Comparison of ENCODE assay signal across 10 cellular contexts in genomic region chr12:56377310-56377988, GRCh38. TPM values are rescaled to one million over a fixed set of nuclear protein-coding genes. Genes with fewer than 3 reads are reported as not detected.
A peak's percentile ranks its signal among the peaks of the same experiment; 100 is the strongest.
DNase-seq lines count a peak whose midpoint lies in the region; ATAC-seq and TF ChIP-seq lines count a peak whose summit lies in the region.
"Had no signal": no experiment of that assay in that cellular context is flagged by ENCODE, and none has a peak within 500 bp of the region (broad histone marks: within the 10 kb centered on the region; RNA-seq: fewer than 3 reads in every experiment).

No MANE protein-coding gene starts in this region.

- no peak overlapping the region for H4K91ac ChIP-seq in trophoblast cell (ENCODE audit: low read depth, low read length)

- no peak overlapping the region for H3K23ac ChIP-seq in trophoblast cell (ENCODE audit: low read length)

- TF ChIP-seq CTCF in GM13977 (IDR thresholded peaks at IDR 0.05; ENCODE audit: extremely low read depth, insufficient read depth, missing control alignments), result peak; percentile 8

- no peak overlapping the region for H2AK5ac ChIP-seq in trophoblast cell (ENCODE audit: low read length)

- intact Hi-C loops in dendritic cell treated with granulocyte-macrophage colony-stimulating factor and Interleukin-4, amounts not matched to agents 40 ng/mL and 50 ng/mL, for 4 days (cut with micrococcal nuclease), result no loop called here
- intact Hi-C loops in activated CD4-positive, alpha-beta T cell treated with anti-CD3 and anti-CD28 coated beads, Interleukin-2, amount 10 ng/mL, durations not matched to agents 24 days and 14 days (cut with micrococcal nuclease), result no loop called here

- H4K8ac ChIP-seq in trophoblast cell (ENCODE audit: low read depth, low read length), result no peak overlapping the region

- H3K18ac ChIP-seq in trophoblast cell (ENCODE audit: low read length), result no peak overlapping the region

- H3K14ac ChIP-seq in trophoblast cell (ENCODE audit: low read length), result no peak overlapping the region

- H3K9me3 Mint-ChIP-seq in dendritic cell treated with granulocyte-macrophage colony-stimulating factor and Interleukin-4, amounts not matched to agents 40 ng/mL and 50 ng/mL, for 4 days, result peaks cover 10% of the 10 kb centered on the region
- H3K9me3 Mint-ChIP-seq in activated CD4-positive, alpha-beta T cell treated with anti-CD3 and anti-CD28 coated beads, Interleukin-2, amount 10 ng/mL, durations not matched to agents 24 days and 14 days, result peaks cover 6% of the 10 kb centered on the region
- H3K9me3 Mint-ChIP-seq: natural killer cell treated with Interleukin-12 subunit alpha and Interleukin-12 subunit beta and Interleukin-15 and Interleukin-18, amount 100 ng/mL, for 72 hours had no signal

- no peaks in the 10 kb centered on the region for H3K4me1 ChIP-seq in trophoblast cell (ENCODE audit: control insufficient read depth in 1 of 2, insufficient read depth in 2 of 2, low read length in 2 of 2)
- H3K4me1 ChIP-seq: body of pancreas had no signal

- no peaks in the 10 kb centered on the region for H3K27me3 ChIP-seq in trophoblast cell (ENCODE audit: insufficient read depth, low read length)
- H3K27me3 ChIP-seq: body of pancreas had no signal

- H3K4me3 ChIP-seq in trophoblast cell (ENCODE audit: low read depth, low read length), result no peak overlapping the region
- H3K4me3 ChIP-seq: body of pancreas had no signal

- H2AFZ ChIP-seq in trophoblast cell (ENCODE audit: insufficient read depth, low read length, poor library complexity), result no peak overlapping the region

- H2BK12ac ChIP-seq in trophoblast cell (ENCODE audit: low read length), result no peak overlapping the region

- no peak overlapping the region for H4K12ac ChIP-seq in trophoblast cell (ENCODE audit: low read depth, low read length)

- DNase-seq in GM13977 (ENCODE audit: low spot score), result no peak
- DNase-seq in M059J (ENCODE audit: low read depth), result peak; percentile 63
- DNase-seq in trophoblast cell, result peak; percentile 17 to 64
- DNase-seq in activated CD4-positive, alpha-beta T cell treated with anti-CD3 and anti-CD28 coated beads, Interleukin-2, amount 10 ng/mL, durations not matched to agents 24 days and 14 days, result no peak
- DNase-seq: activated CD4-positive, alpha-beta T cell treated with anti-CD3 and anti-CD28 coated beads, Interleukin-2, amount 50 U/mL, for 4 hours; body of pancreas had no signal

- no peak overlapping the region for H3K27ac ChIP-seq in trophoblast cell (ENCODE audit: low read depth, low read length)
- H3K27ac ChIP-seq: body of pancreas had no signal

- ATAC-seq in GM19035 (IDR thresholded peaks at IDR 0.05; ENCODE audit: unreplicated experiment) (no peak), GM18909 (IDR thresholded peaks at IDR 0.05; ENCODE audit: poor library complexity, unreplicated experiment) (no peak)
- ATAC-seq: body of pancreas; natural killer cell treated with Interleukin-12 subunit alpha and Interleukin-12 subunit beta and Interleukin-15 and Interleukin-18, amount 100 ng/mL, for 72 hours had no signal

- H3K79me1 ChIP-seq in trophoblast cell (ENCODE audit: low read length), result no peaks in the 10 kb centered on the region

- H3K36me3 Mint-ChIP-seq in dendritic cell treated with granulocyte-macrophage colony-stimulating factor and Interleukin-4, amounts not matched to agents 40 ng/mL and 50 ng/mL, for 4 days (ENCODE audit: low read depth), result peaks cover 6% of the 10 kb centered on the region
- no peaks in the 10 kb centered on the region for H3K36me3 Mint-ChIP-seq in activated CD4-positive, alpha-beta T cell treated with anti-CD3 and anti-CD28 coated beads, Interleukin-2, amount 10 ng/mL, durations not matched to agents 24 days and 14 days (ENCODE audit: low read depth)
- H3K36me3 Mint-ChIP-seq: natural killer cell treated with Interleukin-12 subunit alpha and Interleukin-12 subunit beta and Interleukin-15 and Interleukin-18, amount 100 ng/mL, for 72 hours had no signal

- in situ Hi-C loops in GM13977 (cut with MboI; ENCODE audit: low pct_unique_long_range_greater_than_20kb, low sequenced_read_pairs, unreplicated experiment), result no loop called here

- WGBS in trophoblast cell (ENCODE audit: extremely low coverage, insufficient coverage, insufficient read length), result no CpG with 5 or more reads among the region's 4 CpGs

- H3K4me2 ChIP-seq in trophoblast cell (ENCODE audit: low read length), result no peak overlapping the region

- no peak overlapping the region for H2BK5ac ChIP-seq in trophoblast cell (ENCODE audit: low read depth, low read length, poor library complexity)

- no peaks in the 10 kb centered on the region for H3K36me3 ChIP-seq in trophoblast cell (ENCODE audit: control insufficient read depth in 1 of 2, insufficient read depth in 2 of 2, low read length in 2 of 2)

- no peak overlapping the region for H3K9ac ChIP-seq in trophoblast cell (ENCODE audit: low read length)

- peak overlapping the region; percentile 74 for H3K27ac Mint-ChIP-seq in dendritic cell treated with granulocyte-macrophage colony-stimulating factor and Interleukin-4, amounts not matched to agents 40 ng/mL and 50 ng/mL, for 4 days
- H3K27ac Mint-ChIP-seq in activated CD4-positive, alpha-beta T cell treated with anti-CD3 and anti-CD28 coated beads, Interleukin-2, amount 10 ng/mL, durations not matched to agents 24 days and 14 days, result no peak overlapping the region
- H3K27ac Mint-ChIP-seq: natural killer cell treated with Interleukin-12 subunit alpha and Interleukin-12 subunit beta and Interleukin-15 and Interleukin-18, amount 100 ng/mL, for 72 hours had no signal

- no peak overlapping the region for H2BK120ac ChIP-seq in trophoblast cell (ENCODE audit: insufficient read depth, low read length, poor library complexity)

- no peak overlapping the region for H3K4ac ChIP-seq in trophoblast cell (ENCODE audit: low read depth, low read length)

- no peaks in the 10 kb centered on the region for H3K79me2 ChIP-seq in trophoblast cell (ENCODE audit: control insufficient read depth, insufficient read depth, low read length, poor library complexity)

- no peak overlapping the region for H3K4me3 Mint-ChIP-seq in dendritic cell treated with granulocyte-macrophage colony-stimulating factor and Interleukin-4, amounts not matched to agents 40 ng/mL and 50 ng/mL, for 4 days
- H3K4me3 Mint-ChIP-seq in activated CD4-positive, alpha-beta T cell treated with anti-CD3 and anti-CD28 coated beads, Interleukin-2, amount 10 ng/mL, durations not matched to agents 24 days and 14 days, result no peak overlapping the region
- H3K4me3 Mint-ChIP-seq: natural killer cell treated with Interleukin-12 subunit alpha and Interleukin-12 subunit beta and Interleukin-15 and Interleukin-18, amount 100 ng/mL, for 72 hours had no signal

- no peaks in the 10 kb centered on the region for H3K27me3 Mint-ChIP-seq in dendritic cell treated with granulocyte-macrophage colony-stimulating factor and Interleukin-4, amounts not matched to agents 40 ng/mL and 50 ng/mL, for 4 days
- H3K27me3 Mint-ChIP-seq in activated CD4-positive, alpha-beta T cell treated with anti-CD3 and anti-CD28 coated beads, Interleukin-2, amount 10 ng/mL, durations not matched to agents 24 days and 14 days, result peaks cover 3% of the 10 kb centered on the region
- H3K27me3 Mint-ChIP-seq: natural killer cell treated with Interleukin-12 subunit alpha and Interleukin-12 subunit beta and Interleukin-15 and Interleukin-18, amount 100 ng/mL, for 72 hours had no signal

- H3K4me1 Mint-ChIP-seq in dendritic cell treated with granulocyte-macrophage colony-stimulating factor and Interleukin-4, amounts not matched to agents 40 ng/mL and 50 ng/mL, for 4 days (ENCODE audit: low read depth), result peaks cover 33% of the 10 kb centered on the region
- no peaks in the 10 kb centered on the region for H3K4me1 Mint-ChIP-seq in activated CD4-positive, alpha-beta T cell treated with anti-CD3 and anti-CD28 coated beads, Interleukin-2, amount 10 ng/mL, durations not matched to agents 24 days and 14 days

- no peaks in the 10 kb centered on the region for H3K9me3 ChIP-seq in trophoblast cell (ENCODE audit: insufficient read depth, low read depth, low read length)
- H3K9me3 ChIP-seq: body of pancreas had no signal

RNA-seq across cellular contexts. Expression of gene APOF, which starts 14.8 kb away (rescaled TPM):
- not detected in 2 replicates for total RNA-seq in M059J (2014; rRNA removed; shearing (Covaris generic))
- not detected in 2 replicates for polyA plus RNA-seq in trophoblast cell (2013)
- not detected in 2 replicates for total RNA-seq in activated CD4-positive, alpha-beta T cell treated with anti-CD3 and anti-CD28 coated beads, Interleukin-2, amount 10 ng/mL, durations not matched to agents 24 days and 14 days
- total RNA-seq: body of pancreas; natural killer cell treated with Interleukin-12 subunit alpha and Interleukin-12 subunit beta and Interleukin-15 and Interleukin-18, amount 100 ng/mL, for 72 hours had no signal

RNA-seq across cellular contexts. Expression of gene STAT2, which starts 17.5 kb away (rescaled TPM):
- 354 and 382 TPM in 2 replicates for total RNA-seq in M059J (2014; rRNA removed; shearing (Covaris generic))
- polyA plus RNA-seq in trophoblast cell (2013), result 51.2 and 51.9 TPM in 2 replicates
- total RNA-seq in activated CD4-positive, alpha-beta T cell treated with anti-CD3 and anti-CD28 coated beads, Interleukin-2, amount 10 ng/mL, durations not matched to agents 24 days and 14 days, result 64.9 and 68.4 TPM in 2 replicates

RNA-seq across cellular contexts. Expression of gene IL23A, which starts 38.8 kb away (rescaled TPM):
- not detected in 2 replicates for total RNA-seq in M059J (2014; rRNA removed; shearing (Covaris generic))
- polyA plus RNA-seq in trophoblast cell (2013), result 0.40 and 0.48 TPM in 2 replicates
- total RNA-seq in activated CD4-positive, alpha-beta T cell treated with anti-CD3 and anti-CD28 coated beads, Interleukin-2, amount 10 ng/mL, durations not matched to agents 24 days and 14 days, result 36.0 and 36.9 TPM in 2 replicates
- total RNA-seq: body of pancreas had no signal

RNA-seq across cellular contexts. Expression of gene PAN2, which starts 43.6 kb away (rescaled TPM):
- 5.1 and 10.2 TPM in 2 replicates for total RNA-seq in M059J (2014; rRNA removed; shearing (Covaris generic))
- 15.4 and 16.2 TPM in 2 replicates for polyA plus RNA-seq in trophoblast cell (2013)
- total RNA-seq in activated CD4-positive, alpha-beta T cell treated with anti-CD3 and anti-CD28 coated beads, Interleukin-2, amount 10 ng/mL, durations not matched to agents 24 days and 14 days, result 31.3 and 34.7 TPM in 2 replicates

Comparison
In these comparisons a context has a peak if more than half of its experiments do, and no peak if none do; other contexts are left out.
1. DNase-seq: peak in M059J (single experiment) and trophoblast cell (2 of 2); none in GM13977 (single experiment) and activated CD4-positive, alpha-beta T cell treated with anti-CD3 and anti-CD28 coated beads, Interleukin-2, amount 10 ng/mL, durations not matched to agents 24 days and 14 days (single experiment).
2. RNA of gene IL23A, which starts 38.8 kb away (total RNA-seq): 36.0 to 36.9 TPM in activated CD4-positive, alpha-beta T cell treated with anti-CD3 and anti-CD28 coated beads, Interleukin-2, amount 10 ng/mL, durations not matched to agents 24 days and 14 days; not detected in M059J; every median in the first group is over 10 times any median in the second.